ENCODE assay signal across 12 cellular contexts in the genomic region with DNA sequence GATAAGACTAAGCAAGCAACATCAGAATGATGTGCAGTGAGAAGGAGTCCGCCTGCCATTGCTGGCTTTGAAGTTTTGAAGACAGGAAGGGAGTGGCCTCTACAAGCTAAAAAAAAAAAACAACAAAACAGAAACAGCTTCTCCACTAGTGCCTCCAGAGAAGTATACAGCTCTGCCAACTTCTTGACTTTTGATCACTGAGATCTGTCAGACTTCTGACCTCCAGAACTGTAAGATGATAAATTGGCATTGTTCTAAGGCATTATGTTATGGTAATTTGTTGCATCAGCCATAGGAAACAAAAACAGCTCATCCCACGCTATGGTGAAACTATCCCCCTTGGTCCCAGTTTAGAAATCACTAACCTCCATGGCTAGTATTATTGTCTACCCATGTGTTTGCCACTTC.
DNase-seq lines count a peak whose midpoint lies in the region; ATAC-seq and TF ChIP-seq lines count a peak whose summit lies in the region.
"Had no signal": no experiment of that assay in that cellular context is flagged by ENCODE, and none has a peak within 500 bp of the region (broad histone marks: within the 10 kb centered on the region; RNA-seq: fewer than 3 reads in every experiment).

No MANE protein-coding gene starts in this region.

- POLR2A ChIA-PET in activated CD4-positive, alpha-beta memory T cell treated with anti-CD3 and anti-CD28 coated beads for 36 hours (lab: Charles Lee): no interaction called here

- H3K27ac Mint-ChIP-seq in activated CD4-positive, alpha-beta memory T cell treated with anti-CD3 and anti-CD28 coated beads for 36 hours: peak overlapping the region; percentile 68
- H3K27ac Mint-ChIP-seq: brain had no signal

- no peaks in the 10 kb centered on the region for H3K36me3 Mint-ChIP-seq in activated CD4-positive, alpha-beta memory T cell treated with anti-CD3 and anti-CD28 coated beads for 36 hours
- H3K36me3 Mint-ChIP-seq: brain, natural killer cell had no signal

- H3K4me3 ChIP-seq in mucosa of descending colon: no peak overlapping the region
- H3K4me3 ChIP-seq: skin epidermis had no signal

- no peaks in the 10 kb centered on the region for H3K9me3 ChIP-seq in mucosa of descending colon

- CTCF ChIA-PET in activated CD4-positive, alpha-beta memory T cell treated with anti-CD3 and anti-CD28 coated beads for 36 hours (lab: Charles Lee): interaction anchor here (0.6 kb wide), 1 partner anchor 989 kb away, joined by 3 read pairs; no protein-coding TSS in a partner anchor

- no peak overlapping the region for H3K4me3 Mint-ChIP-seq in activated CD4-positive, alpha-beta memory T cell treated with anti-CD3 and anti-CD28 coated beads for 36 hours
- H3K4me3 Mint-ChIP-seq: brain, natural killer cell had no signal

- no peaks in the 10 kb centered on the region for H3K27me3 Mint-ChIP-seq in activated CD4-positive, alpha-beta memory T cell treated with anti-CD3 and anti-CD28 coated beads for 36 hours
- H3K27me3 Mint-ChIP-seq: brain had no signal

- ATAC-seq in GM18519 (IDR thresholded peaks at IDR 0.05; ENCODE audit: low FRiP score, unreplicated experiment) (peak; percentile 47), HG02588 (IDR thresholded peaks at IDR 0.05; ENCODE audit: unreplicated experiment) (peak; percentile 55), mucosa of descending colon (peak; percentile 39)

- peaks cover 22% of the 10 kb centered on the region for H3K4me1 Mint-ChIP-seq in activated CD4-positive, alpha-beta memory T cell treated with anti-CD3 and anti-CD28 coated beads for 36 hours (ENCODE audit: low read depth)
- H3K4me1 Mint-ChIP-seq: brain had no signal

- H3K9me3 Mint-ChIP-seq in activated CD4-positive, alpha-beta memory T cell treated with anti-CD3 and anti-CD28 coated beads for 36 hours: no peaks in the 10 kb centered on the region
- H3K9me3 Mint-ChIP-seq: brain had no signal

- intact Hi-C loops in activated CD4-positive, alpha-beta memory T cell treated with anti-CD3 and anti-CD28 coated beads for 36 hours (cut with micrococcal nuclease): loop anchor here (10.0 kb wide), 1 partner anchor 266 kb away; a partner anchor contains a TSS
- intact Hi-C loops in mucosa of descending colon (cut with DNase I, micrococcal nuclease): no loop called here

- no peaks in the 10 kb centered on the region for H3K36me3 ChIP-seq in mucosa of descending colon (ENCODE audit: low read depth)

- no peak for TF ChIP-seq CTCF in mucosa of descending colon (IDR thresholded peaks at IDR 0.05)

- peak; percentile 10 for DNase-seq in activated CD4-positive, alpha-beta memory T cell treated with anti-CD3 and anti-CD28 coated beads for 36 hours
- DNase-seq in mucosa of descending colon (no peak), kidney tubule cell (ENCODE audit: low spot score) (no peak), NOMO-1 treated with dmso at 0.1 percent for 144 hours (lab: John Stamatoyannopoulos, UW; ENCODE audit: unreplicated experiment) (no peak)
- no peak for DNase-seq in stimulated activated CD4-positive, alpha-beta T cell treated with anti-CD3 and anti-CD28 coated beads, Interleukin-12 subunit alpha, Interleukin-12 subunit beta, amount 100 ng/mL, for 4 hours
- DNase-seq: natural killer cell; NCI-H1417 treated with DMSO at 0.1 percent for 48 hours; NK-92 treated with Interleukin-12 subunit alpha and Interleukin-12 subunit beta, amount 100 ng/mL, for 24 hours had no signal

- H3K4me1 ChIP-seq in mucosa of descending colon (ENCODE audit: low read depth): no peaks in the 10 kb centered on the region
